Comparison of ENCODE assay signal across 9 cellular contexts in the genomic region with DNA sequence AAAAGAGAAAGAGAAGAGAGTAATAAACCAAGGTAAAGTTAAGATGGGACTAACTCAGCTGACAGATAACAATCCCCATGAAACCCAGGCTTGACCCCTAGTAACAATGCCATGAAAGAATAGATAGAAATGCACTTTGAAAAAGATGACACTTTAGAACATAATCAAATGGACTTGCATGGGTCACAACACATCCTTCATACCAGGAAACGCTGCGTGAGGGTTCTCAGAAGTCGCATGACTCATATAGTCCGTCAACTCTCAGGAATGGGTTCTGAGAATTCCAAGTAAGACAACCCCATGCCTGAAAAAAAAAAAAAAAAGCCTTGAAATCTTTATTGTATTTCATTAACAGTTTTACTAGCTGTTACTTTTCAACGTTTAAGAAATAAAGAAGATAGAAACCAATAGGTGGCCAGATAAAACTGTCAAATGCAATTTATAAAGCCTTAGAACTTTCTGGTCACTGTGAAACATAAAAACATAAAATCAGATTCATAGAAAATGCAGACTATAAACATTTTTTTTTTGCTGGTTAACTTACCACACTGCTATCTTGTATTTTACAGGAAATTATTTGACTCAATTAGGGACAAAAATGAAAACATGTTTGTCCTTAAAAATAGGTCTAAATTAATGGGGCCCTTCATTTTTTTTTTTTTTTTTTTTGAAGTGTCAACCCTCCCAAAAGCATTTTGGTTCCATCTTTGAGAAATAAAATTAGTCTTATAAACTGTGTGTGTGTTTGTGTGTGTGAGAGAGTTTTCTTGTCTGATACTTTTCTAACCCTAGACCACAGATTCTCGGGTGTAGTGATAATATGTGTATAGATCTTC.
DNase-seq lines count a peak whose midpoint lies in the region; ATAC-seq and TF ChIP-seq lines count a peak whose summit lies in the region.
"Had no signal": no experiment of that assay in that cellular context is flagged by ENCODE, and none has a peak within 500 bp of the region (broad histone marks: within the 10 kb centered on the region; RNA-seq: fewer than 3 reads in every experiment).

No MANE protein-coding gene starts in this region.

- H3K4me1 Mint-ChIP-seq in activated naive CD8-positive, alpha-beta T cell treated with anti-CD3 and anti-CD28 coated beads, Interleukin-2, amount 10 ng/mL, durations not matched to agents 7 days and 5 days = peaks cover 24% of the 10 kb centered on the region

- peak; percentile 65 for TF ChIP-seq EP300 in transverse colon (IDR thresholded peaks at IDR 0.05; ENCODE audit: low read depth)

- no peaks in the 10 kb centered on the region for H3K36me3 ChIP-seq in transverse colon
- no peaks in the 10 kb centered on the region for H3K36me3 ChIP-seq in MM.1S (replicated peaks; ENCODE audit: insufficient read depth, low read length)

- no peaks in the 10 kb centered on the region for H3F3A ChIP-seq in MM.1S (ENCODE audit: insufficient read depth, low read length)

- H3K27me3 ChIP-seq in transverse colon (no peaks in the 10 kb centered on the region), MM.1S (replicated peaks; ENCODE audit: insufficient read depth, low read length) (no peaks in the 10 kb centered on the region)

- POLR2A ChIA-PET in activated naive CD8-positive, alpha-beta T cell treated with anti-CD3 and anti-CD28 coated beads, Interleukin-2, amount 10 ng/mL, durations not matched to agents 7 days and 5 days (lab: Charles Lee) = no interaction called here

- H3K27me3 Mint-ChIP-seq in activated naive CD8-positive, alpha-beta T cell treated with anti-CD3 and anti-CD28 coated beads, Interleukin-2, amount 10 ng/mL, durations not matched to agents 7 days and 5 days = no peaks in the 10 kb centered on the region

- TF ChIP-seq CTCF in transverse colon (IDR thresholded peaks at IDR 0.05) (no peak), MM.1S (IDR thresholded peaks at IDR 0.05; ENCODE audit: low read length) (no peak)

- H3K36me3 Mint-ChIP-seq in activated naive CD8-positive, alpha-beta T cell treated with anti-CD3 and anti-CD28 coated beads, Interleukin-2, amount 10 ng/mL, durations not matched to agents 7 days and 5 days = peaks cover 17% of the 10 kb centered on the region

- H3K4me3 Mint-ChIP-seq in activated naive CD8-positive, alpha-beta T cell treated with anti-CD3 and anti-CD28 coated beads, Interleukin-2, amount 10 ng/mL, durations not matched to agents 7 days and 5 days = peak overlapping the region; percentile 79

- no peaks in the 10 kb centered on the region for H3K9me2 ChIP-seq in MM.1S (replicated peaks; ENCODE audit: insufficient read depth, low read length)

- no peaks in the 10 kb centered on the region for H3K9me3 ChIP-seq in transverse colon
- no peaks in the 10 kb centered on the region for H3K9me3 ChIP-seq in MM.1S (replicated peaks; ENCODE audit: insufficient read depth, low read length)

- intact Hi-C loops in transverse colon (cut with DNase I; ENCODE audit: low total_unique reads) = no loop called here

- peaks cover 6% of the 10 kb centered on the region for H3K9me3 Mint-ChIP-seq in activated naive CD8-positive, alpha-beta T cell treated with anti-CD3 and anti-CD28 coated beads, Interleukin-2, amount 10 ng/mL, durations not matched to agents 7 days and 5 days

- ATAC-seq in activated naive CD8-positive, alpha-beta T cell treated with anti-CD3 and anti-CD28 coated beads, Interleukin-2, amount 10 ng/mL, durations not matched to agents 7 days and 5 days (ENCODE audit: low read depth) = peak; percentile 88
- ATAC-seq in GM21390 (IDR thresholded peaks at IDR 0.05; ENCODE audit: unreplicated experiment) = no peak

- no peak overlapping the region for H3K9ac ChIP-seq in MM.1S (ENCODE audit: low read length)

- no peak for TF ChIP-seq POLR2A in transverse colon (IDR thresholded peaks at IDR 0.05)

- H3K4me3 ChIP-seq in transverse colon = peak overlapping the region in 2 of 4 donors; percentile 12 to 15
- H3K4me3 ChIP-seq in MM.1S (ENCODE audit: low read length) = no peak overlapping the region

- H3K27ac ChIP-seq in transverse colon (peak overlapping the region; percentile 57 to 77 (median 72)), MM.1S (ENCODE audit: low read length) (no peak overlapping the region)
- H3K27ac ChIP-seq: VCaP had no signal

- H3K79me2 ChIP-seq in MM.1S (ENCODE audit: low read length) = no peaks in the 10 kb centered on the region

- no peak overlapping the region for H3K4me2 ChIP-seq in MM.1S (ENCODE audit: low read depth, low read length)

- 34 to 38% methylated on average over 6 of the region's 6 CpGs for WGBS in transverse colon (ENCODE audit: low coverage in 1 of 2), 2 donors

- H4K20me1 ChIP-seq in MM.1S (ENCODE audit: insufficient read depth, low read length) = no peaks in the 10 kb centered on the region; the same call in 1 of the 2 replicates

- in situ Hi-C loops in transverse colon (cut with MboI; ENCODE audit: low pct_ligation_motif_present in 1 of 4, low pct_unique_long_range_greater_than_20kb in 1 of 4, low sequenced_read_pairs in 3 of 4) = no loop called here

- no peak overlapping the region for H2AFZ ChIP-seq in MM.1S (ENCODE audit: low read length)

- peak overlapping the region; percentile 90 for H3K27ac Mint-ChIP-seq in activated naive CD8-positive, alpha-beta T cell treated with anti-CD3 and anti-CD28 coated beads, Interleukin-2, amount 10 ng/mL, durations not matched to agents 7 days and 5 days

- peak; percentile 21 to 32 for DNase-seq in activated T-cell treated with anti-CD3 and anti-CD28 coated beads, Interleukin-2, amount 50 U/mL, for 48 hours
- DNase-seq in activated T-cell treated with anti-CD3 and anti-CD28 coated beads for 4 hours = no peak
- DNase-seq in activated naive CD8-positive, alpha-beta T cell treated with anti-CD3 and anti-CD28 coated beads, Interleukin-2, amount 10 ng/mL, durations not matched to agents 7 days and 5 days = peak; percentile 41
- peak; percentile 45 for DNase-seq in kidney glomerular epithelial cell (lab: John Stamatoyannopoulos, UW)
- peak; percentile 27 for DNase-seq in transverse colon
- no peak for DNase-seq in MM.1S
- no peak for DNase-seq in DMS79 treated with DMSO at 0.1 percent for 48 hours (lab: John Stamatoyannopoulos, UW)

- peaks cover 0 to 8% (median 2%) of the 10 kb centered on the region in 4 donors for H3K4me1 ChIP-seq in transverse colon
- no peaks in the 10 kb centered on the region for H3K4me1 ChIP-seq in MM.1S (ENCODE audit: low read length)

Comparison
In these comparisons a context has a peak if more than half of its experiments do, and no peak if none do; other contexts are left out.
1. DNase-seq: peak in activated T-cell treated with anti-CD3 and anti-CD28 coated beads, Interleukin-2, amount 50 U/mL, for 48 hours (2 of 2), activated naive CD8-positive, alpha-beta T cell treated with anti-CD3 and anti-CD28 coated beads, Interleukin-2, amount 10 ng/mL, durations not matched to agents 7 days and 5 days (single experiment), kidney glomerular epithelial cell (single experiment) and transverse colon (single experiment); none in activated T-cell treated with anti-CD3 and anti-CD28 coated beads for 4 hours (single experiment), MM.1S (single experiment) and DMS79 treated with DMSO at 0.1 percent for 48 hours (single experiment).